ENCODE assay signal across 1 cellular context in genomic region chr6:44468835-44469234, GRCh38.
TF ChIP-seq lines count a peak whose summit lies in the region.

No MANE protein-coding gene starts in this region.

TF ChIP-seq in HEK293, 187 proteins besides CTCF, POLR2A, EP300 and RAD21 (continued from another document):
- TF ChIP-seq ATF2 (tag by site-specific recombination; IDR thresholded peaks at IDR 0.05; ENCODE audit: low read depth) (peak; percentile 48; the same call in 1 of the 2 replicates), ZNF311 (tag by site-specific recombination; IDR thresholded peaks at IDR 0.05; ENCODE audit: borderline replicate concordance) (no peak), OSR2 (tag by site-specific recombination; IDR thresholded peaks at IDR 0.05) (peak; percentile 66), EGR2 (tag by site-specific recombination; IDR thresholded peaks at IDR 0.05; ENCODE audit: low read depth) (no peak), ZNF202 (tag by site-specific recombination; IDR thresholded peaks at IDR 0.05; ENCODE audit: borderline replicate concordance) (no peak), ZFP41 (tag by site-specific recombination; IDR thresholded peaks at IDR 0.05; ENCODE audit: borderline replicate concordance) (no peak), ZNF670 (tag by site-specific recombination; IDR thresholded peaks at IDR 0.05; ENCODE audit: low read depth) (no peak), ZEB2 (tag by site-specific recombination; IDR thresholded peaks at IDR 0.05) (peak; percentile 31; the same call in 1 of the 2 replicates), ZNF112 (tag by site-specific recombination; IDR thresholded peaks at IDR 0.05) (no peak), ZBTB1 (tag by site-specific recombination; IDR thresholded peaks at IDR 0.05) (no peak), ZNF610 (tag by site-specific recombination; IDR thresholded peaks at IDR 0.05; ENCODE audit: borderline replicate concordance) (no peak), SALL2 (tag by site-specific recombination; IDR thresholded peaks at IDR 0.05; ENCODE audit: borderline replicate concordance) (no peak), ZNF18 (tag by site-specific recombination; IDR thresholded peaks at IDR 0.05) (no peak), PRDM6 (tag by site-specific recombination; IDR thresholded peaks at IDR 0.05) (peak; percentile 47), ZNF639 (tag by site-specific recombination; IDR thresholded peaks at IDR 0.05) (no peak), ZNF366 (tag by site-specific recombination; conservative IDR thresholded peaks at IDR 0.05) (peak; percentile 41; the same call in 1 of the 2 replicates), KLF10 (tag by site-specific recombination; IDR thresholded peaks at IDR 0.05) (no peak), PRDM10 (tag by site-specific recombination; IDR thresholded peaks at IDR 0.05) (no peak), HOXC10 (CRISPR knock-in tag; IDR thresholded peaks at IDR 0.05) (no peak), ZNF629 (tag by site-specific recombination; IDR thresholded peaks at IDR 0.05) (peak; percentile 62; the same call in 1 of the 2 replicates), ZNF391 (tag by site-specific recombination; IDR thresholded peaks at IDR 0.05; ENCODE audit: borderline replicate concordance, low read depth) (no peak), ZNF23 (tag by site-specific recombination; IDR thresholded peaks at IDR 0.05; ENCODE audit: borderline replicate concordance) (no peak), ZBTB26 (tag by site-specific recombination; optimal IDR thresholded peaks at IDR 0.05) (no peak)
TF ChIP-seq in HEK293: peak in this region for 6.
